In the genomic region with DNA sequence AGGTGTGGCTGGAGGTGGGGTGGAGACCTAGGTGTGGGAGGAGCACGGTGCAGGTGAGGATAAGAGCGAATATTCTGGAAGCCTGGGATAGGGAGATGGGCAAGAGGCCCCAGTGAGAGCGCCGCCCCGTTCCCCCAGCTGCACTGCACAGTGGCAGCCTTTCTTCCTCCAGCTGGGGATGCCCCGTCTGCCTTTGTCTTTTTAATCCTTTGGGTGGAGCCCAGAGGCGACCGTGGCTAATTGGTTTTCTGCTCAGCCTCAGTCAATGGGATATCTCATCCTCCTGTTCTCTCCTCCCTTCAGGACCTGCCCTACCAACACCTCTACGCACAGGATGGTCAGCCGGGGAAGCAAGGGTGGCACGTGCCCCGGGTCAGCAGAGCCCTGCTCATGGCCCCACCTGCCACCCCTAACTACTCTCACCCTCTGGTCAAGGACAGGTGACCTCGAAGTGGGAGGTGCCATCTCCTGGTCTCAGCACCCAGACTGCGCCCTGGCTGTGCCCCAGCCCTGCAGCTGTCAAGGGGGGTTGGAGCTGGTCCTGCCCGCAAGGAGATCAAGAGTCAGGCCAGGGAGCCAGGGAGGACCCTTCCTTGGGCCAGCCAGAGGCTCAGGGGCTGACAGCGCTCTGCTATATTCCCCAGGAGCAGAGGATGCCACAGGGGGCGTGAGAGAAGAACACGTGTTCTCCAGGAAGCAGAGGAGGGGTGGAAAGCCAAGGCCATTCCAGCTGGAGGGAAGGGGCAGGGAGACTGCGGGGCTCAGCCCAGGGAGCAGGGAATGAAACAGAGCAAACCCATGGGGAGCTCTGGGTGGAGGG, we compare ENCODE assay signal across 30 cellular contexts.
DNase-seq lines count a peak whose midpoint lies in the region; ATAC-seq, FAIRE-seq and TF ChIP-seq lines count a peak whose summit lies in the region.
"Had no signal": no experiment of that assay in that cellular context is flagged by ENCODE, and none has a peak within 500 bp of the region (broad histone marks: within the 10 kb centered on the region; RNA-seq: fewer than 3 reads in every experiment).

No MANE protein-coding gene starts in this region.

- H3K4me3 ChIP-seq in HepG2 (replicated peaks in 1 of 3; ENCODE audit: insufficient read depth in 1 of 3, low read depth in 2 of 3, low read length in 3 of 3) (peak overlapping the region in 1 of 3 experiments; percentile 40; a peak in 1 of 6 replicates), right lobe of liver (no peak overlapping the region), endodermal cell (ENCODE audit: low read length) (no peak overlapping the region)
- H3K4me3 ChIP-seq: adrenal gland, BLaER1, lung, spleen had no signal

- no peaks in the 10 kb centered on the region for H3K36me3 ChIP-seq in HepG2 (replicated peaks in 1 of 2; ENCODE audit: control insufficient read depth in 1 of 2, insufficient read depth in 2 of 2, low read length in 2 of 2)
- H3K36me3 ChIP-seq in right lobe of liver, result no peaks in the 10 kb centered on the region
- H3K36me3 ChIP-seq in endodermal cell (ENCODE audit: control insufficient read depth, insufficient read depth, low read length), result no peaks in the 10 kb centered on the region
- H3K36me3 ChIP-seq: adrenal gland, BLaER1, spleen had no signal

- H3K9ac ChIP-seq in HepG2 (ENCODE audit: insufficient read depth, low read depth, low read length) (peak overlapping the region; percentile 71), endodermal cell (ENCODE audit: extremely low read depth, low read length, poor library complexity, severe bottlenecking) (no peak overlapping the region)
- H3K9ac ChIP-seq: BLaER1, parathyroid adenoma had no signal

- TF ChIP-seq CTCF in HepG2 (CRISPR knock-in tag; IDR thresholded peaks at IDR 0.05) (peak; percentile 53; the same call in 1 of the 2 replicates), right lobe of liver (IDR thresholded peaks at IDR 0.05) (no peak), endodermal cell (conservative IDR thresholded peaks at IDR 0.05) (no peak)

- peaks cover 100% of the 10 kb centered on the region for H3K4me1 ChIP-seq in HepG2 (ENCODE audit: insufficient read depth, low read length)
- peaks cover 0 to 27% (median 9%) of the 10 kb centered on the region in 4 donors for H3K4me1 ChIP-seq in right lobe of liver
- peaks cover 4% of the 10 kb centered on the region for H3K4me1 ChIP-seq in endodermal cell (ENCODE audit: control insufficient read depth, insufficient read depth, low read length)
- H3K4me1 ChIP-seq: parathyroid adenoma had no signal

- DNase-seq in HepG2 (ENCODE audit: low spot score), result peak; percentile 79
- no peak for DNase-seq in right lobe of liver
- DNase-seq in NCI-H82 (lab: John Stamatoyannopoulos, UW), result peak; percentile 94
- DNase-seq in endodermal cell, result peak; percentile 79
- peak; percentile 48 for DNase-seq in retina
- no peak for DNase-seq in NCI-H1092 (lab: John Stamatoyannopoulos, UW)
- DNase-seq in stimulated activated CD4-positive, alpha-beta T cell treated with anti-CD3 and anti-CD28 coated beads, Interleukin-4, amount 100 ng/mL, for 4 hours, result no peak
- DNase-seq: ACHN; activated B cell treated with CpG ODN at 0.5 μM for 24 hours; activated CD4-positive, alpha-beta T cell treated with anti-CD3 and anti-CD28 coated beads, Interleukin-2, amount 50 U/mL, for 1 hour; activated naive CD4-positive, alpha-beta T cell treated with Interleukin-2 at 50 U/mL for 16 hours; activated T-cell treated with anti-CD3 and anti-CD28 coated beads, Interleukin-2, amount 50 U/mL, for 72 hours; adrenal gland; DND-41; Kasumi-1; kidney glomerular epithelial cell; NCI-H1436 treated with DMSO at 0.1 percent for 48 hours; NCI-H774; OCI-M1; spleen; T-helper 9 cell had no signal

- no peak overlapping the region for H3K27ac Mint-ChIP-seq in endodermal cell
- H3K27ac Mint-ChIP-seq: activated B cell treated with CpG ODN at 0.5 μM for 24 hours; activated T-cell treated with anti-CD3 and anti-CD28 coated beads, Interleukin-2, amount 50 U/mL, for 72 hours; nephron had no signal

- peak overlapping the region; percentile 64 for H3K4me2 ChIP-seq in HepG2 (ENCODE audit: low read depth, low read length)
- H3K4me2 ChIP-seq: BLaER1 had no signal

- TF ChIP-seq RAD21 in HepG2 (CRISPR knock-in tag; IDR thresholded peaks at IDR 0.05), result no peak

- TF ChIP-seq EP300 in HepG2 (IDR thresholded peaks at IDR 0.05; ENCODE audit: low read depth in 2 of 2, low read length in 2 of 2) (no peak; a peak in 1 of 4 replicates), HepG2 (CRISPR knock-in tag; IDR thresholded peaks at IDR 0.05; ENCODE audit: borderline replicate concordance) (peak; percentile 11; the same call in 1 of the 2 replicates)

- WGBS in HepG2 (ENCODE audit: low lambda C conversion rate), result 43% methylated on average over 13 of the region's 19 CpGs
- 92% methylated on average over 5 of the region's 19 CpGs for WGBS in right lobe of liver (ENCODE audit: insufficient coverage, low coverage, low lambda C conversion rate, missing lambda C conversion rate)
- 45 to 66% methylated on average over 12 to 19 of the region's 19 CpGs for WGBS in endodermal cell (ENCODE audit: insufficient coverage in 1 of 2, insufficient read length in 1 of 2), 2 experiments

- H3K9me3 ChIP-seq in HepG2 (ENCODE audit: low read length), result no peaks in the 10 kb centered on the region
- H3K9me3 ChIP-seq in right lobe of liver, result no peaks in the 10 kb centered on the region
- no peaks in the 10 kb centered on the region for H3K9me3 ChIP-seq in endodermal cell (ENCODE audit: control insufficient read depth, low read length)
- H3K9me3 ChIP-seq: adrenal gland, BLaER1, spleen had no signal

- H3K27me3 Mint-ChIP-seq in endodermal cell (ENCODE audit: insufficient read depth), result peaks cover 13% of the 10 kb centered on the region

- H3K36me3 Mint-ChIP-seq in endodermal cell (ENCODE audit: low read depth), result no peaks in the 10 kb centered on the region
- H3K36me3 Mint-ChIP-seq: brain had no signal

- no peak overlapping the region for H2AFZ ChIP-seq in HepG2 (ENCODE audit: low read length)
- H2AFZ ChIP-seq: parathyroid adenoma had no signal

- H3K27me3 ChIP-seq in HepG2 (ENCODE audit: control insufficient read depth in 1 of 2, insufficient read depth in 2 of 2, low read length in 2 of 2) (no peaks in the 10 kb centered on the region), right lobe of liver (no peaks in the 10 kb centered on the region), endodermal cell (ENCODE audit: control insufficient read depth, insufficient read depth, low read length, poor library complexity, severe bottlenecking) (no peaks in the 10 kb centered on the region)
- H3K27me3 ChIP-seq: adrenal gland, BLaER1 had no signal

- in situ Hi-C loops in HepG2 (cut with HindIII; ENCODE audit: extremely low pct_ligation_motif_present, low pct_unique_long_range_greater_than_20kb), result no loop called here

- POLR2A ChIA-PET in HepG2 (lab: Yijun Ruan, JAX), result interaction anchor here (0.8 to 6.4 kb wide), 10 partner anchors 9 to 65 kb away, joined by 3 to 88 read pairs (median 7); partner anchors contain the start of gene ADRA2C

- peak overlapping the region; percentile 91 for H3K27ac ChIP-seq in HepG2 (ENCODE audit: extremely low read length, insufficient read depth, low read length)
- H3K27ac ChIP-seq in right lobe of liver, result no peak overlapping the region
- no peak overlapping the region for H3K27ac ChIP-seq in endodermal cell (ENCODE audit: low read depth, low read length)
- H3K27ac ChIP-seq: adrenal gland, BLaER1, HL-60, parathyroid adenoma, spleen had no signal

- H3K4me1 Mint-ChIP-seq in endodermal cell, result peaks cover 12% of the 10 kb centered on the region
- H3K4me1 Mint-ChIP-seq: activated B cell treated with CpG ODN at 0.5 μM for 24 hours had no signal

- no peaks in the 10 kb centered on the region for H4K20me1 ChIP-seq in HepG2 (ENCODE audit: insufficient read depth, low read length)
- H4K20me1 ChIP-seq: BLaER1 had no signal

- no peaks in the 10 kb centered on the region for H3K79me2 ChIP-seq in HepG2 (ENCODE audit: insufficient read depth, low read length)
- H3K79me2 ChIP-seq: parathyroid adenoma had no signal

- no peak overlapping the region for H3K4me3 Mint-ChIP-seq in endodermal cell
- H3K4me3 Mint-ChIP-seq: activated B cell treated with CpG ODN at 0.5 μM for 24 hours; activated T-cell treated with anti-CD3 and anti-CD28 coated beads, Interleukin-2, amount 50 U/mL, for 72 hours; nephron had no signal

- CTCF ChIA-PET in HepG2 (lab: Yijun Ruan, JAX; ENCODE audit: low intra/inter-chr PET ratio, low total read pairs), result no interaction called here

- H3K9me3 Mint-ChIP-seq in endodermal cell, result no peaks in the 10 kb centered on the region
- H3K9me3 Mint-ChIP-seq: activated B cell treated with CpG ODN at 0.5 μM for 24 hours; activated T-cell treated with anti-CD3 and anti-CD28 coated beads, Interleukin-2, amount 50 U/mL, for 72 hours; nephron had no signal

- no peak for FAIRE-seq in HepG2 (lab: Jason Lieb, UNC)
- FAIRE-seq: GM18507 had no signal

- TF ChIP-seq POLR2A in HepG2 (IDR thresholded peaks at IDR 0.05; ENCODE audit: insufficient read depth in 1 of 2, low read depth in 2 of 2, low read length in 2 of 2), result no peak
- no peak for TF ChIP-seq POLR2A in right lobe of liver (IDR thresholded peaks at IDR 0.05)

- ATAC-seq in HepG2 (peak; percentile 48), right lobe of liver (no peak), GM18868 (IDR thresholded peaks at IDR 0.05; ENCODE audit: unreplicated experiment) (no peak)
- ATAC-seq: activated T-cell treated with anti-CD3 and anti-CD28 coated beads, Interleukin-2, amount 50 U/mL, for 72 hours; right cardiac atrium had no signal

- intact Hi-C loops in HepG2 (cut with micrococcal nuclease; ENCODE audit: unreplicated experiment) (loop anchor here (1.0 to 10.0 kb wide), 2 partner anchors 45 to 46 kb away; no protein-coding TSS in a partner anchor), right lobe of liver (cut with DNase I) (loop anchor here in 1 of 2 donors (5.0 kb wide), 1 partner anchor 43 kb away; no protein-coding TSS in a partner anchor)

- no TSS peak for BruUV-seq in HepG2 (replicated peaks; lab: Mats Ljungman, UMichigan)

Comparison
In these comparisons a context has a peak if more than half of its experiments do, and no peak if none do; other contexts are left out.
1. DNase-seq: peak in HepG2 (single experiment), NCI-H82 (single experiment), endodermal cell (single experiment) and retina (single experiment); none in right lobe of liver (0 of 3), NCI-H1092 (single experiment) and stimulated activated CD4-positive, alpha-beta T cell treated with anti-CD3 and anti-CD28 coated beads, Interleukin-4, amount 100 ng/mL, for 4 hours (0 of 2).